In genomic region chr17:45306094-45306493, GRCh38 we compare ENCODE assay signal across 1 cellular context.
TF ChIP-seq lines count a peak whose summit lies in the region.

No MANE protein-coding gene starts in this region.

TF ChIP-seq in SK-N-SH treated with all-trans-retinoic acid at 6 μM for 48 hours, 23 proteins besides CTCF, POLR2A, EP300 and RAD21 (continued from another document):
- TF ChIP-seq CSRNP3 (CRISPR knock-in tag; IDR thresholded peaks at IDR 0.05) (no peak), ZC3H10 (CRISPR knock-in tag; IDR thresholded peaks at IDR 0.05) (no peak), CREB5 (CRISPR knock-in tag; IDR thresholded peaks at IDR 0.05; ENCODE audit: low read depth) (no peak), ARNTL (CRISPR knock-in tag; IDR thresholded peaks at IDR 0.05; ENCODE audit: borderline replicate concordance, low read depth) (no peak), ISL1 (CRISPR knock-in tag; IDR thresholded peaks at IDR 0.05) (no peak), GLIS3 (CRISPR knock-in tag; IDR thresholded peaks at IDR 0.05) (no peak), SNAI2 (CRISPR knock-in tag; IDR thresholded peaks at IDR 0.05) (no peak), ZFP3 (CRISPR knock-in tag; IDR thresholded peaks at IDR 0.05) (no peak), TOX (CRISPR knock-in tag; IDR thresholded peaks at IDR 0.05; ENCODE audit: borderline replicate concordance) (no peak), BACH2 (CRISPR knock-in tag; IDR thresholded peaks at IDR 0.05; ENCODE audit: borderline replicate concordance) (no peak), ESRRG (CRISPR knock-in tag; IDR thresholded peaks at IDR 0.05) (no peak), PATZ1 (CRISPR knock-in tag; IDR thresholded peaks at IDR 0.05; ENCODE audit: borderline replicate concordance) (no peak), ZNF565 (CRISPR knock-in tag; conservative IDR thresholded peaks at IDR 0.05; ENCODE audit: low read depth) (no peak), ZNF8 (CRISPR knock-in tag; IDR thresholded peaks at IDR 0.05) (no peak)
